Comparison of ENCODE assay signal across 17 cellular contexts in genomic region chr13:110690516-110690915, GRCh38.
"Had no signal": no experiment of that assay in that cellular context is flagged by ENCODE, and none has a peak within 500 bp of the region (broad histone marks: within the 10 kb centered on the region; RNA-seq: fewer than 3 reads in every experiment).

No MANE protein-coding gene starts in this region.

- H3K9me3 Mint-ChIP-seq: activated CD4-positive, alpha-beta memory T cell treated with anti-CD3 and anti-CD28 coated beads, Interleukin-2, amount 10 ng/mL, durations not matched to agents 7 days and 5 days; activated naive CD8-positive, alpha-beta T cell treated with anti-CD3 and anti-CD28 coated beads, Interleukin-2, amount 10 ng/mL, durations not matched to agents 7 days and 5 days; nephron had no signal

- H3K27me3 Mint-ChIP-seq: activated CD4-positive, alpha-beta memory T cell treated with anti-CD3 and anti-CD28 coated beads, Interleukin-2, amount 10 ng/mL, durations not matched to agents 7 days and 5 days; activated CD4-positive, alpha-beta T cell treated with anti-CD3 and anti-CD28 coated beads for 36 hours; activated naive CD8-positive, alpha-beta T cell treated with anti-CD3 and anti-CD28 coated beads, Interleukin-2, amount 10 ng/mL, durations not matched to agents 7 days and 5 days had no signal

- H3K79me2 ChIP-seq: parathyroid adenoma had no signal

- ATAC-seq: activated CD4-positive, alpha-beta T cell treated with anti-CD3 and anti-CD28 coated beads for 36 hours; left ventricle myocardium superior had no signal

- H3K9me3 ChIP-seq: esophagus squamous epithelium had no signal

- H2AFZ ChIP-seq: parathyroid adenoma had no signal

- H3K4me1 Mint-ChIP-seq: activated CD4-positive, alpha-beta memory T cell treated with anti-CD3 and anti-CD28 coated beads, Interleukin-2, amount 10 ng/mL, durations not matched to agents 7 days and 5 days; activated CD4-positive, alpha-beta T cell treated with anti-CD3 and anti-CD28 coated beads for 36 hours; activated naive CD8-positive, alpha-beta T cell treated with anti-CD3 and anti-CD28 coated beads, Interleukin-2, amount 10 ng/mL, durations not matched to agents 7 days and 5 days had no signal

- H3K9ac ChIP-seq: parathyroid adenoma had no signal

- H3K27me3 ChIP-seq: esophagus squamous epithelium had no signal

- H3K4me1 ChIP-seq: esophagus squamous epithelium, parathyroid adenoma had no signal

- H3K4me3 Mint-ChIP-seq: activated CD4-positive, alpha-beta memory T cell treated with anti-CD3 and anti-CD28 coated beads, Interleukin-2, amount 10 ng/mL, durations not matched to agents 7 days and 5 days; activated CD4-positive, alpha-beta T cell treated with anti-CD3 and anti-CD28 coated beads for 36 hours; activated naive CD8-positive, alpha-beta T cell treated with anti-CD3 and anti-CD28 coated beads, Interleukin-2, amount 10 ng/mL, durations not matched to agents 7 days and 5 days; nephron had no signal

- H3K27ac ChIP-seq: esophagus squamous epithelium, parathyroid adenoma, VCaP had no signal

- FAIRE-seq: islet of Langerhans had no signal

- H3K4me3 ChIP-seq: esophagus squamous epithelium had no signal

- DNase-seq: activated CD4-positive, alpha-beta memory T cell treated with anti-CD3 and anti-CD28 coated beads, Interleukin-2, amount 10 ng/mL, durations not matched to agents 7 days and 5 days; activated CD4-positive, alpha-beta T cell treated with anti-CD3 and anti-CD28 coated beads for 36 hours; activated effector memory CD4-positive, alpha-beta T cell treated with anti-CD3 and anti-CD28 coated beads, Interleukin-2, amount 50 U/mL, for 16 hours; activated naive CD8-positive, alpha-beta T cell treated with anti-CD3 and anti-CD28 coated beads, Interleukin-2, amount 10 ng/mL, durations not matched to agents 7 days and 5 days; anterior cingulate cortex; esophagus squamous epithelium; foreskin fibroblast; left ventricle myocardium superior; mesendoderm; stimulated activated CD4-positive, alpha-beta T cell treated with anti-CD3 and anti-CD28 coated beads, Interleukin-2, amount 100 ng/mL, for 24 hours; stimulated activated naive CD4-positive, alpha-beta T cell treated with Interleukin-2 at 50 U/mL for 16 hours; T-helper 1 cell; trophoblast cell had no signal

- H3K27ac Mint-ChIP-seq: activated CD4-positive, alpha-beta memory T cell treated with anti-CD3 and anti-CD28 coated beads, Interleukin-2, amount 10 ng/mL, durations not matched to agents 7 days and 5 days; activated CD4-positive, alpha-beta T cell treated with anti-CD3 and anti-CD28 coated beads for 36 hours; activated naive CD8-positive, alpha-beta T cell treated with anti-CD3 and anti-CD28 coated beads, Interleukin-2, amount 10 ng/mL, durations not matched to agents 7 days and 5 days; nephron had no signal
